In the genomic region with DNA sequence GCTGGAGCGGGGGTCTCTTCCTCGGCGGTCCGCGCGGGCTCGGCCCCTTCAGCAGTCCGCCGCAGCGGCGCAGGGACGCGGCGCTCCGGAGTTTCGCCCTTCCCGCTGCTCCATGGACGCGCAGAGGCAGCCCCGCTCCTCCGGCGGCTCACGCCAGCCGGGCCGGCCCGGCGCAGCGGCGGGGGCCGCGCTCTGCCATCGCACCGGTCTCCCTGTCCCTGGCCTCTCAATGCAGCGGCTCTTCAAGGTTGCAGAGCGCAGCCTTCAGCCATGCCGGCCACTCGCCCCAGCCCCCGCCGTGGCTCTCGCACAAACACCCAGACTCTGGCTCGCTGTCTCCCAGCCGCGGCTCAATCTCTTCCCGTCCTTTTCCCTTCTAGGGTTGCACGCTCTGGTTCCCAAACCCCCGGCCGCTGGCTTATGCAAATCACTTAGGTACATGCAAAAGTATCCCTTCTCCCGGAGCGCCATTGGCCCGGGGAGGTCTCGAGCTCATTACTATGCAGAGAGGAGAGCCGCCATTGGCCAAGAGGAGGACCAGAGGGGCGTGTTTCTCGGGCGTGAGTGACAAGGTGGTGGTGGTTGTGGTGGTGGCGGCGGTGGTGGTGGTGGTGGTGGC, we compare ENCODE assay signal across 8 cellular contexts. TPM values are rescaled to one million over a fixed set of nuclear protein-coding genes. Genes with fewer than 3 reads are reported as not detected.
DNase-seq lines count a peak whose midpoint lies in the region; ATAC-seq and TF ChIP-seq lines count a peak whose summit lies in the region.

A gene with protein sequence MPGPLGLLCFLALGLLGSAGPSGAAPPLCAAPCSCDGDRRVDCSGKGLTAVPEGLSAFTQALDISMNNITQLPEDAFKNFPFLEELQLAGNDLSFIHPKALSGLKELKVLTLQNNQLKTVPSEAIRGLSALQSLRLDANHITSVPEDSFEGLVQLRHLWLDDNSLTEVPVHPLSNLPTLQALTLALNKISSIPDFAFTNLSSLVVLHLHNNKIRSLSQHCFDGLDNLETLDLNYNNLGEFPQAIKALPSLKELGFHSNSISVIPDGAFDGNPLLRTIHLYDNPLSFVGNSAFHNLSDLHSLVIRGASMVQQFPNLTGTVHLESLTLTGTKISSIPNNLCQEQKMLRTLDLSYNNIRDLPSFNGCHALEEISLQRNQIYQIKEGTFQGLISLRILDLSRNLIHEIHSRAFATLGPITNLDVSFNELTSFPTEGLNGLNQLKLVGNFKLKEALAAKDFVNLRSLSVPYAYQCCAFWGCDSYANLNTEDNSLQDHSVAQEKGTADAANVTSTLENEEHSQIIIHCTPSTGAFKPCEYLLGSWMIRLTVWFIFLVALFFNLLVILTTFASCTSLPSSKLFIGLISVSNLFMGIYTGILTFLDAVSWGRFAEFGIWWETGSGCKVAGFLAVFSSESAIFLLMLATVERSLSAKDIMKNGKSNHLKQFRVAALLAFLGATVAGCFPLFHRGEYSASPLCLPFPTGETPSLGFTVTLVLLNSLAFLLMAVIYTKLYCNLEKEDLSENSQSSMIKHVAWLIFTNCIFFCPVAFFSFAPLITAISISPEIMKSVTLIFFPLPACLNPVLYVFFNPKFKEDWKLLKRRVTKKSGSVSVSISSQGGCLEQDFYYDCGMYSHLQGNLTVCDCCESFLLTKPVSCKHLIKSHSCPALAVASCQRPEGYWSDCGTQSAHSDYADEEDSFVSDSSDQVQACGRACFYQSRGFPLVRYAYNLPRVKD (minus strand): TSS at position 393 of the 619 bp plus-strand sequence. CDS start 488 bp downstream, outside the sequence.

- H3K9me3 ChIP-seq in GM23248 (ENCODE audit: low read depth): no peaks in the 10 kb centered on the region
- no peaks in the 10 kb centered on the region for H3K9me3 ChIP-seq in RWPE2 (ENCODE audit: severe bottlenecking)

- H3K36me3 ChIP-seq in GM23248 (ENCODE audit: low read depth): no peaks in the 10 kb centered on the region
- H3K36me3 ChIP-seq in RWPE2 (ENCODE audit: low read depth): no peaks in the 10 kb centered on the region

- 0 to 1% methylated on average over 38 to 44 of the region's 57 CpGs for WGBS in GM23248 (ENCODE audit: low coverage in 1 of 2, low lambda C conversion rate in 2 of 2, missing lambda C conversion rate in 2 of 2), 2 experiments

- H3F3A ChIP-seq in GM23248 (ENCODE audit: insufficient read depth): peaks cover 39% of the 10 kb centered on the region

- H3K4me3 ChIP-seq in GM23248: peak within 1 kb of the TSS; percentile 98
- H3K4me3 ChIP-seq in LNCaP clone FGC (ENCODE audit: low read depth, low read length): peak within 1 kb of the TSS; percentile 61
- H3K4me3 ChIP-seq in RWPE2 (ENCODE audit: severe bottlenecking): peak within 1 kb of the TSS; percentile 91

- peak within 1 kb of the TSS; percentile 90 for H2AFZ ChIP-seq in GM23248

- no peaks in the 10 kb centered on the region for H3K36me3 Mint-ChIP-seq in natural killer cell treated with Interleukin-12 subunit alpha and Interleukin-12 subunit beta and Interleukin-15 and Interleukin-18, amount 100 ng/mL, for 72 hours

- peak within 1 kb of the TSS; percentile 70 for H3K27ac ChIP-seq in GM23248
- H3K27ac ChIP-seq in RWPE2 (ENCODE audit: poor library complexity, severe bottlenecking): peak within 1 kb of the TSS; percentile 91

- H4K20me1 ChIP-seq in GM23248 (ENCODE audit: insufficient read depth): no peaks in the 10 kb centered on the region

- peak within 1 kb of the TSS; percentile 98 for H3K4me3 Mint-ChIP-seq in natural killer cell treated with Interleukin-12 subunit alpha and Interleukin-12 subunit beta and Interleukin-15 and Interleukin-18, amount 100 ng/mL, for 72 hours

- H3K9ac ChIP-seq in GM23248: peak within 1 kb of the TSS; percentile 87

- H3K27me3 ChIP-seq in GM23248 (replicated peaks; ENCODE audit: insufficient read depth) (no peaks in the 10 kb centered on the region), RWPE2 (ENCODE audit: insufficient read depth, poor library complexity, severe bottlenecking) (no peaks in the 10 kb centered on the region)

- H3K4me1 ChIP-seq in GM23248 (ENCODE audit: insufficient read depth) (peaks cover 30% of the 10 kb centered on the region), RWPE2 (ENCODE audit: insufficient read depth, poor library complexity, severe bottlenecking) (peaks cover 26% of the 10 kb centered on the region)

- H3K79me2 ChIP-seq in GM23248 (ENCODE audit: insufficient read depth): peaks cover 36% of the 10 kb centered on the region

- no peak for TF ChIP-seq CTCF in LNCaP clone FGC (IDR thresholded peaks at IDR 0.05; ENCODE audit: control insufficient read depth, extremely low read depth, insufficient read depth)
- peak; percentile 7 for TF ChIP-seq CTCF in RWPE2 (IDR thresholded peaks at IDR 0.05; ENCODE audit: poor library complexity, severe bottlenecking)

- H3K9me2 ChIP-seq in GM23248 (ENCODE audit: insufficient read depth): no peaks in the 10 kb centered on the region

- H3K4me2 ChIP-seq in GM23248 (ENCODE audit: unreplicated experiment): peak within 1 kb of the TSS; percentile 85

- H3K9me3 Mint-ChIP-seq in natural killer cell treated with Interleukin-12 subunit alpha and Interleukin-12 subunit beta and Interleukin-15 and Interleukin-18, amount 100 ng/mL, for 72 hours: no peaks in the 10 kb centered on the region

- H3K27ac Mint-ChIP-seq in natural killer cell treated with Interleukin-12 subunit alpha and Interleukin-12 subunit beta and Interleukin-15 and Interleukin-18, amount 100 ng/mL, for 72 hours: peak within 1 kb of the TSS; percentile 17 to 67

- H3K27me3 Mint-ChIP-seq in natural killer cell treated with Interleukin-12 subunit alpha and Interleukin-12 subunit beta and Interleukin-15 and Interleukin-18, amount 100 ng/mL, for 72 hours: peaks cover 24 to 39% of the 10 kb centered on the region in 2 donors

- in situ Hi-C loops in GM23248 (cut with MboI): no loop called here

- DNase-seq in DMS153 (lab: John Stamatoyannopoulos, UW): peak; percentile 95
- DNase-seq in GM23248: peak; percentile 96
- DNase-seq in LNCaP clone FGC (ENCODE audit: low read depth): peak; percentile 87
- DNase-seq in RWPE2 (ENCODE audit: low spot score): peak; percentile 96
- DNase-seq in activated gamma-delta T cell (lab: John Stamatoyannopoulos, UW): peak; percentile 22
- DNase-seq in fibroblast of the conjunctiva (ENCODE audit: low read depth): peak; percentile 83
- DNase-seq in natural killer cell treated with Interleukin-12 subunit alpha and Interleukin-12 subunit beta and Interleukin-15 and Interleukin-18, amount 100 ng/mL, for 72 hours (ENCODE audit: low spot score): peak; percentile 65
- peak; percentile 67 for DNase-seq in stimulated activated naive CD8-positive, alpha-beta T cell treated with anti-CD3 and anti-CD28 coated beads, Interleukin-15, Interleukin-2, amounts not matched to agents 100 U/mL and 50 U/mL, for 24 hours

- peaks cover 15 to 19% of the 10 kb centered on the region in 2 donors for H3K4me1 Mint-ChIP-seq in natural killer cell treated with Interleukin-12 subunit alpha and Interleukin-12 subunit beta and Interleukin-15 and Interleukin-18, amount 100 ng/mL, for 72 hours (ENCODE audit: low read depth in 2 of 2)

- peak; percentile 84 for ATAC-seq in RWPE2 (ENCODE audit: low read depth)
- ATAC-seq in natural killer cell treated with Interleukin-12 subunit alpha and Interleukin-12 subunit beta and Interleukin-15 and Interleukin-18, amount 100 ng/mL, for 72 hours: peak; percentile 89 to 90
- peak; percentile 86 for ATAC-seq in stimulated activated naive CD8-positive, alpha-beta T cell treated with anti-CD3 and anti-CD28 coated beads, Interleukin-15, Interleukin-2, amounts not matched to agents 100 U/mL and 50 U/mL, for 24 hours

RNA-seq across cellular contexts. Expression of the gene that starts here (rescaled TPM):
- total RNA-seq in GM23248 (2014; rRNA removed; shearing (Covaris generic)): 58.6 and 59.2 TPM in 2 replicates
- polyA plus RNA-seq in GM23248 (2016; fragmentation: Nextera tagmentation; extraction: Ambion mirVana): 14.4 and 14.9 TPM in 2 replicates
- total RNA-seq in natural killer cell treated with Interleukin-12 subunit alpha and Interleukin-12 subunit beta and Interleukin-15 and Interleukin-18, amount 100 ng/mL, for 72 hours: under 1 TPM in 1 of 2 donors, not detected in 1; 0.05 TPM

Comparison
In these comparisons a context has a peak if more than half of its experiments do, and no peak if none do; other contexts are left out.
1. Peak in every context shown above with its lines: DNase-seq, ATAC-seq, H3K4me3 ChIP-seq and H3K27ac ChIP-seq.
2. RNA of the gene that starts here (total RNA-seq): 58.6 to 59.2 TPM in GM23248; 0.05 TPM in natural killer cell treated with Interleukin-12 subunit alpha and Interleukin-12 subunit beta and Interleukin-15 and Interleukin-18, amount 100 ng/mL, for 72 hours; every median in the first group is over 10 times any median in the second.
3. Peak in DNase-seq and ATAC-seq in natural killer cell treated with Interleukin-12 subunit alpha and Interleukin-12 subunit beta and Interleukin-15 and Interleukin-18, amount 100 ng/mL, for 72 hours; RNA of the gene not detected or under 1 TPM.
4. DNase-seq: peak in every context shown above with its lines; median percentile 96 in GM23248; 96 in RWPE2; 95 in DMS153; 87 in LNCaP clone FGC; 83 in fibroblast of the conjunctiva; 67 in stimulated activated naive CD8-positive, alpha-beta T cell treated with anti-CD3 and anti-CD28 coated beads, Interleukin-15, Interleukin-2, amounts not matched to agents 100 U/mL and 50 U/mL, for 24 hours; 65 in natural killer cell treated with Interleukin-12 subunit alpha and Interleukin-12 subunit beta and Interleukin-15 and Interleukin-18, amount 100 ng/mL, for 72 hours; 22 in activated gamma-delta T cell.